8 cellular contexts compared by ENCODE assay signal in genomic region chr7:152759655-152760383, GRCh38. TPM values are rescaled to one million over a fixed set of nuclear protein-coding genes. Genes with fewer than 3 reads are reported as not detected.
DNase-seq lines count a peak whose midpoint lies in the region; ATAC-seq and TF ChIP-seq lines count a peak whose summit lies in the region.

ACTR3B (plus strand) TSS chr7:152759752; CDS start chr7:152759883, 131 bp downstream.

- peak within 1 kb of the TSS; percentile 90 for H3K4me3 ChIP-seq in kidney epithelial cell (ENCODE audit: low read depth, low read length)

- DNase-seq in SKM-1 treated with dmso at 0.1 percent for 144 hours (lab: John Stamatoyannopoulos, UW; ENCODE audit: unreplicated experiment) (peak; percentile 45), SKM-1 (lab: John Stamatoyannopoulos, UW; ENCODE audit: unreplicated experiment) (no peak), NCI-H2107 treated with DMSO at 0.1 percent for 48 hours (lab: John Stamatoyannopoulos, UW; ENCODE audit: unreplicated experiment) (peak; percentile 74), cerebellar cortex (ENCODE audit: low spot score) (peak; percentile 15), kidney epithelial cell (ENCODE audit: low read depth) (peak; percentile 34)
- peak; percentile 85 for DNase-seq in activated CD4-positive, alpha-beta T cell treated with anti-CD3 and anti-CD28 coated beads for 1 hour
- DNase-seq in stimulated activated CD4-positive, alpha-beta T cell treated with anti-CD3 and anti-CD28 coated beads, Interleukin-15, amount 100 ng/mL, for 1 hour (ENCODE audit: low read depth in 1 of 2, low spot score in 1 of 2): peak; percentile 82 to 91

- no peaks in the 10 kb centered on the region for H3K27me3 ChIP-seq in kidney epithelial cell (ENCODE audit: control insufficient read depth, insufficient read depth, low read length)

- peak; percentile 72 for ATAC-seq in HG02870 (IDR thresholded peaks at IDR 0.05; ENCODE audit: unreplicated experiment)

- no peak for TF ChIP-seq CTCF in kidney epithelial cell (IDR thresholded peaks at IDR 0.05; ENCODE audit: insufficient read depth, low read length, poor library complexity, severe bottlenecking)

- H3K36me3 ChIP-seq in kidney epithelial cell (ENCODE audit: control insufficient read depth, insufficient read depth, low read length): no peaks in the 10 kb centered on the region

RNA-seq across cellular contexts. Expression of gene ACTR3B, which starts in this region (rescaled TPM):
- total RNA-seq in kidney epithelial cell: 1.4 and 1.8 TPM in 2 replicates
